ENCODE assay signal across 7 cellular contexts in genomic region chrX:55717521-55718497, GRCh38.
A peak's percentile ranks its signal among the peaks of the same experiment; 100 is the strongest.
DNase-seq lines count a peak whose midpoint lies in the region; ATAC-seq and TF ChIP-seq lines count a peak whose summit lies in the region.

RRAGB (plus strand) TSS chrX:55717749; CDS start chrX:55718328, 579 bp downstream.

- DNase-seq in NCI-H2029 (lab: John Stamatoyannopoulos, UW) (peak; percentile 93), T1000 (lab: John Stamatoyannopoulos, UW) (peak; percentile 92), astrocyte of the spinal cord (ENCODE audit: low read depth, low spot score) (peak; percentile 95), hippocampal formation (lab: John Stamatoyannopoulos, UW) (peak; percentile 87 to 93), retina (peak; percentile 87)

- ATAC-seq in GM18505 (IDR thresholded peaks at IDR 0.05; ENCODE audit: unreplicated experiment) (peak; percentile 93), HG02973 (IDR thresholded peaks at IDR 0.05; ENCODE audit: unreplicated experiment) (peak; percentile 96)

- peak; percentile 71 for TF ChIP-seq POLR2A in GM18505 (IDR thresholded peaks at IDR 0.05; ENCODE audit: borderline replicate concordance, extremely low read depth, insufficient read depth, insufficient read length)

- H3K4me3 ChIP-seq in astrocyte of the spinal cord (ENCODE audit: low read depth, low read length): peak within 1 kb of the TSS; percentile 78

- in situ Hi-C loops in astrocyte of the spinal cord (cut with HindIII; ENCODE audit: low sequenced_read_pairs): no loop called here

- TF ChIP-seq CTCF in astrocyte of the spinal cord (IDR thresholded peaks at IDR 0.05; ENCODE audit: low read depth, low read length): peak; percentile 58

Comparison
In these comparisons a context has a peak if more than half of its experiments do, and no peak if none do; other contexts are left out.
1. Peak in every context shown above with its lines: DNase-seq, ATAC-seq and H3K4me3 ChIP-seq.